In genomic region chr11:35850191-35850590, GRCh38 we compare ENCODE assay signal across 32 cellular contexts.
"Had no signal": no experiment of that assay in that cellular context is flagged by ENCODE, and none has a peak within 500 bp of the region (broad histone marks: within the 10 kb centered on the region; RNA-seq: fewer than 3 reads in every experiment).

No MANE protein-coding gene starts in this region.

- H3K27ac Mint-ChIP-seq: mesothelial cell of epicardium; naive B cell; natural killer cell; nephron progenitor cell; neural progenitor cell; progenitor cell of endocrine pancreas; stimulated activated memory B cell treated with anti-CD40 and anti-IgM and Interleukin-4, amounts not matched to agents 10 μg/mL and 1 μg/mL and 100 μg/mL, for 72 hours; stimulated activated naive CD8-positive, alpha-beta T cell treated with anti-CD3 and anti-CD28 coated beads, Interleukin-15, amount 100 ng/mL, for 72 hours had no signal

- H3K9me3 ChIP-seq: lower lobe of right lung, neutrophil, ovary, sigmoid colon, tibial nerve, upper lobe of left lung, vagina had no signal

- H3K4me3 ChIP-seq: lower lobe of right lung, neural progenitor cell, ovary, sigmoid colon, smooth muscle cell, tibial nerve, upper lobe of left lung, vagina had no signal

- DNase-seq: hippocampal formation; kidney glomerular epithelial cell; left cardiac atrium; left ventricle myocardium superior; lower lobe of right lung; mammary epithelial cell; mesenchymal stem cell; naive B cell; natural killer cell; nephron progenitor cell; occipital lobe; ovary; right cardiac atrium; sigmoid colon; stimulated activated CD4-positive, alpha-beta T cell treated with anti-CD3 and anti-CD28 coated beads, Interleukin-1b, Interleukin-23, amount 100 ng/mL, for 48 hours; stimulated activated CD4-positive, alpha-beta T cell treated with anti-CD3 and anti-CD28 coated beads, Interleukin-2, amount 100 ng/mL, for 48 hours; stimulated activated CD4-positive, alpha-beta T cell treated with anti-CD3 and anti-CD28 coated beads, Interleukin-4, amount 100 ng/mL, for 4 hours; stimulated activated CD8-positive, alpha-beta memory T cell treated with anti-CD3 and anti-CD28 coated beads, Interleukin-4, amount 100 ng/mL, for 48 hours; stimulated activated naive CD4-positive, alpha-beta T cell treated with Interleukin-2 at 50 U/mL for 16 hours; stimulated activated naive CD8-positive, alpha-beta T cell treated with anti-CD3 and anti-CD28 coated beads, Interleukin-15, amount 100 ng/mL, for 72 hours; substantia nigra had no signal

- H3K36me3 Mint-ChIP-seq: mesothelial cell of epicardium; naive B cell; natural killer cell; neural progenitor cell; stimulated activated memory B cell treated with anti-CD40 and anti-IgM and Interleukin-4, amounts not matched to agents 10 μg/mL and 1 μg/mL and 100 μg/mL, for 72 hours had no signal

- H3K4me1 ChIP-seq: lower lobe of right lung, neural progenitor cell, sigmoid colon, vagina had no signal

- H3K27me3 ChIP-seq: neural progenitor cell, neutrophil, ovary, sigmoid colon, tibial nerve, upper lobe of left lung, vagina had no signal

- H3K36me3 ChIP-seq: lower lobe of right lung, neural progenitor cell, neutrophil, ovary, sigmoid colon, tibial nerve, upper lobe of left lung, vagina had no signal

- ATAC-seq: left cardiac atrium; left lobe of liver; left ventricle myocardium superior; lower lobe of right lung; natural killer cell; right cardiac atrium; stimulated activated memory B cell treated with anti-CD40 and anti-IgM and Interleukin-4, amounts not matched to agents 10 μg/mL and 1 μg/mL and 100 μg/mL, for 72 hours; stimulated activated naive CD8-positive, alpha-beta T cell treated with anti-CD3 and anti-CD28 coated beads, Interleukin-15, amount 100 ng/mL, for 72 hours had no signal

- FAIRE-seq: keratinocyte had no signal

- H3K4me3 Mint-ChIP-seq: mesothelial cell of epicardium; natural killer cell; nephron progenitor cell; neural progenitor cell; stimulated activated memory B cell treated with anti-CD40 and anti-IgM and Interleukin-4, amounts not matched to agents 10 μg/mL and 1 μg/mL and 100 μg/mL, for 72 hours; stimulated activated naive CD8-positive, alpha-beta T cell treated with anti-CD3 and anti-CD28 coated beads, Interleukin-15, amount 100 ng/mL, for 72 hours had no signal

- H3K4me1 Mint-ChIP-seq: mesothelial cell of epicardium; naive B cell; natural killer cell; nephron progenitor cell; stimulated activated memory B cell treated with anti-CD40 and anti-IgM and Interleukin-4, amounts not matched to agents 10 μg/mL and 1 μg/mL and 100 μg/mL, for 72 hours; stimulated activated naive CD8-positive, alpha-beta T cell treated with anti-CD3 and anti-CD28 coated beads, Interleukin-15, amount 100 ng/mL, for 72 hours had no signal

- H3K27ac ChIP-seq: lower lobe of right lung, neural progenitor cell, neutrophil, ovary, sigmoid colon, tibial nerve, upper lobe of left lung, vagina had no signal

- H3K9me3 Mint-ChIP-seq: mesothelial cell of epicardium; naive B cell; natural killer cell; nephron progenitor cell; neural progenitor cell; stimulated activated memory B cell treated with anti-CD40 and anti-IgM and Interleukin-4, amounts not matched to agents 10 μg/mL and 1 μg/mL and 100 μg/mL, for 72 hours; stimulated activated naive CD8-positive, alpha-beta T cell treated with anti-CD3 and anti-CD28 coated beads, Interleukin-15, amount 100 ng/mL, for 72 hours had no signal
